Comparison of ENCODE assay signal across 9 cellular contexts in genomic region chr18:48676346-48676745, GRCh38.
DNase-seq lines count a peak whose midpoint lies in the region; ATAC-seq and TF ChIP-seq lines count a peak whose summit lies in the region.
"Had no signal": no experiment of that assay in that cellular context is flagged by ENCODE, and none has a peak within 500 bp of the region (broad histone marks: within the 10 kb centered on the region; RNA-seq: fewer than 3 reads in every experiment).

No MANE protein-coding gene starts in this region.

- intact Hi-C loops in activated naive CD4-positive, alpha-beta T cell treated with anti-CD3 and anti-CD28 coated beads for 36 hours (cut with micrococcal nuclease) = loop anchor here (5.0 to 10.0 kb wide), 6 partner anchors 296 to 1588 kb away; partner anchors contain the start of genes C18orf32, CFAP53 and LIPG

- no peaks in the 10 kb centered on the region for H3K36me3 Mint-ChIP-seq in activated naive CD4-positive, alpha-beta T cell treated with anti-CD3 and anti-CD28 coated beads, Interleukin-2, amount 10 ng/mL, durations not matched to agents 7 days and 5 days
- H3K36me3 Mint-ChIP-seq in activated naive CD4-positive, alpha-beta T cell treated with anti-CD3 and anti-CD28 coated beads for 36 hours (ENCODE audit: low read depth) = peaks cover 1% of the 10 kb centered on the region
- H3K36me3 Mint-ChIP-seq in T-helper 17 cell (ENCODE audit: low read depth) = no peaks in the 10 kb centered on the region

- no peak for TF ChIP-seq EP300 in tibial nerve (IDR thresholded peaks at IDR 0.05)

- H3K4me3 Mint-ChIP-seq in activated naive CD4-positive, alpha-beta T cell treated with anti-CD3 and anti-CD28 coated beads, Interleukin-2, amount 10 ng/mL, durations not matched to agents 7 days and 5 days = no peak overlapping the region
- no peak overlapping the region for H3K4me3 Mint-ChIP-seq in activated naive CD4-positive, alpha-beta T cell treated with anti-CD3 and anti-CD28 coated beads for 36 hours
- no peak overlapping the region for H3K4me3 Mint-ChIP-seq in T-helper 17 cell

- H3K27ac ChIP-seq in substantia nigra (ENCODE audit: low read depth, low read length, poor library complexity, severe bottlenecking) (peak overlapping the region; percentile 9), tibial nerve (peak overlapping the region in 1 of 4 donors; percentile 43)

- peaks cover 0 to 10% (median 0%) of the 10 kb centered on the region in 3 donors for H3K36me3 ChIP-seq in tibial nerve

- no peak overlapping the region for H3K4me3 ChIP-seq in tibial nerve
- H3K4me3 ChIP-seq: mucosa of descending colon had no signal

- no peak for ATAC-seq in T-helper 17 cell

- peaks cover 5% of the 10 kb centered on the region for H3K4me1 Mint-ChIP-seq in activated naive CD4-positive, alpha-beta T cell treated with anti-CD3 and anti-CD28 coated beads, Interleukin-2, amount 10 ng/mL, durations not matched to agents 7 days and 5 days
- no peaks in the 10 kb centered on the region for H3K4me1 Mint-ChIP-seq in activated naive CD4-positive, alpha-beta T cell treated with anti-CD3 and anti-CD28 coated beads for 36 hours (ENCODE audit: low read depth)
- H3K4me1 Mint-ChIP-seq in T-helper 17 cell = peaks cover 2% of the 10 kb centered on the region

- 57 to 74% methylated on average over 8 of the region's 8 CpGs for WGBS in tibial nerve, 2 donors

- no peak for TF ChIP-seq POLR2A in tibial nerve (IDR thresholded peaks at IDR 0.05)

- H3K4me1 ChIP-seq in tibial nerve = peaks cover 0 to 44% (median 14%) of the 10 kb centered on the region in 4 donors

- H3K9me3 ChIP-seq in T-helper 17 cell (ENCODE audit: control insufficient read depth, low read length, poor library complexity, severe bottlenecking) (no peaks in the 10 kb centered on the region), tibial nerve (peaks cover 0 to 3% (median 0%) of the 10 kb centered on the region in 4 donors)
- H3K9me3 ChIP-seq: mucosa of descending colon had no signal

- peaks cover 4% of the 10 kb centered on the region for H3K9me3 Mint-ChIP-seq in activated naive CD4-positive, alpha-beta T cell treated with anti-CD3 and anti-CD28 coated beads, Interleukin-2, amount 10 ng/mL, durations not matched to agents 7 days and 5 days
- H3K9me3 Mint-ChIP-seq in activated naive CD4-positive, alpha-beta T cell treated with anti-CD3 and anti-CD28 coated beads for 36 hours = peaks cover 4% of the 10 kb centered on the region

- DNase-seq in activated naive CD4-positive, alpha-beta T cell treated with anti-CD3 and anti-CD28 coated beads, Interleukin-2, amount 10 ng/mL, durations not matched to agents 7 days and 5 days = peak; percentile 21
- no peak for DNase-seq in activated naive CD4-positive, alpha-beta T cell treated with anti-CD3 and anti-CD28 coated beads for 36 hours
- DNase-seq in T-helper 17 cell = no peak
- DNase-seq in kidney tubule cell (ENCODE audit: low spot score) = peak; percentile 54
- no peak for DNase-seq in substantia nigra (lab: John Stamatoyannopoulos, UW)
- no peak for DNase-seq in HuH-7 (ENCODE audit: low spot score)
- DNase-seq in tibial nerve (ENCODE audit: low spot score in 2 of 2) = no peak
- no peak for DNase-seq in globus pallidus (ENCODE audit: low spot score)

- H3K27me3 Mint-ChIP-seq in activated naive CD4-positive, alpha-beta T cell treated with anti-CD3 and anti-CD28 coated beads, Interleukin-2, amount 10 ng/mL, durations not matched to agents 7 days and 5 days = peaks cover 9% of the 10 kb centered on the region
- no peaks in the 10 kb centered on the region for H3K27me3 Mint-ChIP-seq in activated naive CD4-positive, alpha-beta T cell treated with anti-CD3 and anti-CD28 coated beads for 36 hours (ENCODE audit: low read depth)
- no peaks in the 10 kb centered on the region for H3K27me3 Mint-ChIP-seq in T-helper 17 cell

- H3K27ac Mint-ChIP-seq in activated naive CD4-positive, alpha-beta T cell treated with anti-CD3 and anti-CD28 coated beads, Interleukin-2, amount 10 ng/mL, durations not matched to agents 7 days and 5 days = no peak overlapping the region
- H3K27ac Mint-ChIP-seq in activated naive CD4-positive, alpha-beta T cell treated with anti-CD3 and anti-CD28 coated beads for 36 hours = no peak overlapping the region
- H3K27ac Mint-ChIP-seq in T-helper 17 cell = peak overlapping the region; percentile 34

- TF ChIP-seq CTCF in tibial nerve (IDR thresholded peaks at IDR 0.05) = no peak

- no peaks in the 10 kb centered on the region for H3K27me3 ChIP-seq in tibial nerve

- CTCF ChIA-PET in activated naive CD4-positive, alpha-beta T cell treated with anti-CD3 and anti-CD28 coated beads, Interleukin-2, amount 10 ng/mL, durations not matched to agents 7 days and 5 days (lab: Charles Lee) = interaction anchor here (0.8 to 1.0 kb wide), 3 partner anchors 330 to 563 kb away, joined by 3 to 5 read pairs (median 3); no protein-coding TSS in a partner anchor
- CTCF ChIA-PET in activated naive CD4-positive, alpha-beta T cell treated with anti-CD3 and anti-CD28 coated beads for 36 hours (lab: Charles Lee) = interaction anchor here (0.7 to 2.1 kb wide), 3 partner anchors 10 to 704 kb away, joined by 3 to 8 read pairs (median 3); no protein-coding TSS in a partner anchor

Comparison
In these comparisons a context has a peak if more than half of its experiments do, and no peak if none do; other contexts are left out.
1. DNase-seq: peak in activated naive CD4-positive, alpha-beta T cell treated with anti-CD3 and anti-CD28 coated beads, Interleukin-2, amount 10 ng/mL, durations not matched to agents 7 days and 5 days (single experiment) and kidney tubule cell (single experiment); none in activated naive CD4-positive, alpha-beta T cell treated with anti-CD3 and anti-CD28 coated beads for 36 hours (single experiment), T-helper 17 cell (0 of 3), substantia nigra (0 of 49), HuH-7 (single experiment), tibial nerve (0 of 2) and globus pallidus (single experiment).